1 cellular context compared by ENCODE assay signal in the genomic region with DNA sequence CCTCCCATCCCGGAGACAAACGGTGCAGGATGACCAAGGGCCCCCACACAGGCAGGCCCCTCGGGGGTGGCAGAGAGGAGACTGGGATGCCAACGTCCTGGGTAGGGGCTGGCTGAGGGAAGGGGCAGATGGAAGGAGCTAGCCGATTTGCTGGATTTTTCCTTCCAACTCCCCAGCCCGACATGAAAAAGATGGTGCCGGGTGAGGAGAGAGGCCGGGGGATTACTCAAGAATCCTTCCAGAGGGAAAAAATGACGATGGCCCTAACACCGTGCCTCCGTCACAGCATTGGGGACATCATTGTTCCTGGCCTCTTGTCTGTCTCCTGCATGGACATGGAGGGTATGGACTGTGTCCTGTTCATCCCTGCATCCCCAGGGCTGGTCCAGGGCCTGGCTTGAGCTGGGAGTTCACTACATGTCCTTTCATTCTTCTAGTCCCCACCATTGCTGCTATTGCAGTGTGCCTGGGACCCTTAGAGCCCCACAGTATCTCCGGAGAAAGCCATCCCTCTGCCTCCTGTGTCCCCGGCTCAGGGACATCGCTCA.
TF ChIP-seq lines count a peak whose summit lies in the region.

No MANE protein-coding gene starts in this region.

TF ChIP-seq in GM23338, 12 proteins besides CTCF, POLR2A, EP300 and RAD21 (continued from another document):
- TF ChIP-seq, protein P1, sequence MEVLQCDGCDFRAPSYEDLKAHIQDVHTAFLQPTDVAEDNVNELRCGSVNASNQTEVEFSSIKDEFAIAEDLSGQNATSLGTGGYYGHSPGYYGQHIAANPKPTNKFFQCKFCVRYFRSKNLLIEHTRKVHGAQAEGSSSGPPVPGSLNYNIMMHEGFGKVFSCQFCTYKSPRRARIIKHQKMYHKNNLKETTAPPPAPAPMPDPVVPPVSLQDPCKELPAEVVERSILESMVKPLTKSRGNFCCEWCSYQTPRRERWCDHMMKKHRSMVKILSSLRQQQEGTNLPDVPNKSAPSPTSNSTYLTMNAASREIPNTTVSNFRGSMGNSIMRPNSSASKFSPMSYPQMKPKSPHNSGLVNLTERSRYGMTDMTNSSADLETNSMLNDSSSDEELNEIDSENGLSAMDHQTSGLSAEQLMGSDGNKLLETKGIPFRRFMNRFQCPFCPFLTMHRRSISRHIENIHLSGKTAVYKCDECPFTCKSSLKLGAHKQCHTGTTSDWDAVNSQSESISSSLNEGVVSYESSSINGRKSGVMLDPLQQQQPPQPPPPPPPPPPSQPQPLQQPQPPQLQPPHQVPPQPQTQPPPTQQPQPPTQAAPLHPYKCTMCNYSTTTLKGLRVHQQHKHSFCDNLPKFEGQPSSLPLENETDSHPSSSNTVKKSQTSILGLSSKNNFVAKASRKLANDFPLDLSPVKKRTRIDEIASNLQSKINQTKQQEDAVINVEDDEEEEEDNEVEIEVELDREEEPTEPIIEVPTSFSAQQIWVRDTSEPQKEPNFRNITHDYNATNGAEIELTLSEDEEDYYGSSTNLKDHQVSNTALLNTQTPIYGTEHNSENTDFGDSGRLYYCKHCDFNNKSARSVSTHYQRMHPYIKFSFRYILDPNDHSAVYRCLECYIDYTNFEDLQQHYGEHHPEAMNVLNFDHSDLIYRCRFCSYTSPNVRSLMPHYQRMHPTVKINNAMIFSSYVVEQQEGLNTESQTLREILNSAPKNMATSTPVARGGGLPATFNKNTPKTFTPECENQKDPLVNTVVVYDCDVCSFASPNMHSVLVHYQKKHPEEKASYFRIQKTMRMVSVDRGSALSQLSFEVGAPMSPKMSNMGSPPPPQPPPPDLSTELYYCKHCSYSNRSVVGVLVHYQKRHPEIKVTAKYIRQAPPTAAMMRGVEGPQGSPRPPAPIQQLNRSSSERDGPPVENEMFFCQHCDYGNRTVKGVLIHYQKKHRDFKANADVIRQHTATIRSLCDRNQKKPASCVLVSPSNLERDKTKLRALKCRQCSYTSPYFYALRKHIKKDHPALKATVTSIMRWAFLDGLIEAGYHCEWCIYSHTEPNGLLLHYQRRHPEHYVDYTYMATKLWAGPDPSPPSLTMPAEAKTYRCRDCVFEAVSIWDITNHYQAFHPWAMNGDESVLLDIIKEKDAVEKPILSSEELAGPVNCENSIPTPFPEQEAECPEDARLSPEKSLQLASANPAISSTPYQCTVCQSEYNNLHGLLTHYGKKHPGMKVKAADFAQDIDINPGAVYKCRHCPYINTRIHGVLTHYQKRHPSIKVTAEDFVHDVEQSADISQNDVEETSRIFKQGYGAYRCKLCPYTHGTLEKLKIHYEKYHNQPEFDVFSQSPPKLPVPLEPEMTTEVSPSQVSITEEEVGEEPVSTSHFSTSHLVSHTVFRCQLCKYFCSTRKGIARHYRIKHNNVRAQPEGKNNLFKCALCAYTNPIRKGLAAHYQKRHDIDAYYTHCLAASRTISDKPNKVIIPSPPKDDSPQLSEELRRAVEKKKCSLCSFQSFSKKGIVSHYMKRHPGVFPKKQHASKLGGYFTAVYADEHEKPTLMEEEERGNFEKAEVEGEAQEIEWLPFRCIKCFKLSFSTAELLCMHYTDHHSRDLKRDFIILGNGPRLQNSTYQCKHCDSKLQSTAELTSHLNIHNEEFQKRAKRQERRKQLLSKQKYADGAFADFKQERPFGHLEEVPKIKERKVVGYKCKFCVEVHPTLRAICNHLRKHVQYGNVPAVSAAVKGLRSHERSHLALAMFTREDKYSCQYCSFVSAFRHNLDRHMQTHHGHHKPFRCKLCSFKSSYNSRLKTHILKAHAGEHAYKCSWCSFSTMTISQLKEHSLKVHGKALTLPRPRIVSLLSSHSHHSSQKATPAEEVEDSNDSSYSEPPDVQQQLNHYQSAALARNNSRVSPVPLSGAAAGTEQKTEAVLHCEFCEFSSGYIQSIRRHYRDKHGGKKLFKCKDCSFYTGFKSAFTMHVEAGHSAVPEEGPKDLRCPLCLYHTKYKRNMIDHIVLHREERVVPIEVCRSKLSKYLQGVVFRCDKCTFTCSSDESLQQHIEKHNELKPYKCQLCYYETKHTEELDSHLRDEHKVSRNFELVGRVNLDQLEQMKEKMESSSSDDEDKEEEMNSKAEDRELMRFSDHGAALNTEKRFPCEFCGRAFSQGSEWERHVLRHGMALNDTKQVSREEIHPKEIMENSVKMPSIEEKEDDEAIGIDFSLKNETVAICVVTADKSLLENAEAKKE (CRISPR knock-in tag; IDR thresholded peaks at IDR 0.05), result no peak
- TF ChIP-seq JUNB (IDR thresholded peaks at IDR 0.05; ENCODE audit: unreplicated experiment) (no peak), STAT1 (IDR thresholded peaks at IDR 0.05; ENCODE audit: unreplicated experiment) (no peak)
- TF ChIP-seq, protein P2, sequence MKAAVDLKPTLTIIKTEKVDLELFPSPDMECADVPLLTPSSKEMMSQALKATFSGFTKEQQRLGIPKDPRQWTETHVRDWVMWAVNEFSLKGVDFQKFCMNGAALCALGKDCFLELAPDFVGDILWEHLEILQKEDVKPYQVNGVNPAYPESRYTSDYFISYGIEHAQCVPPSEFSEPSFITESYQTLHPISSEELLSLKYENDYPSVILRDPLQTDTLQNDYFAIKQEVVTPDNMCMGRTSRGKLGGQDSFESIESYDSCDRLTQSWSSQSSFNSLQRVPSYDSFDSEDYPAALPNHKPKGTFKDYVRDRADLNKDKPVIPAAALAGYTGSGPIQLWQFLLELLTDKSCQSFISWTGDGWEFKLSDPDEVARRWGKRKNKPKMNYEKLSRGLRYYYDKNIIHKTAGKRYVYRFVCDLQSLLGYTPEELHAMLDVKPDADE (IDR thresholded peaks at IDR 0.05), result no peak
